Comparison of ENCODE assay signal across 8 cellular contexts in genomic region chr3:48635222-48636021, GRCh38. TPM values are rescaled to one million over a fixed set of nuclear protein-coding genes. Genes with fewer than 3 reads are reported as not detected.
DNase-seq lines count a peak whose midpoint lies in the region; TF ChIP-seq lines count a peak whose summit lies in the region.

TSS of gene SLC26A6 (minus strand) at chr3:48635461. CDS start at chr3:48635393, 68 bp downstream.

- H3K4me1 ChIP-seq in effector memory CD4-positive, alpha-beta T cell (ENCODE audit: control insufficient read depth, insufficient read depth, low read length, poor library complexity, severe bottlenecking) = peaks cover 7% of the 10 kb centered on the region

- no peaks in the 10 kb centered on the region for H3K36me3 ChIP-seq in effector memory CD4-positive, alpha-beta T cell (ENCODE audit: control insufficient read depth, insufficient read depth, low read length)

- peak within 1 kb of the TSS; percentile 59 for H3K27ac ChIP-seq in effector memory CD4-positive, alpha-beta T cell (ENCODE audit: insufficient read depth, low read length, poor library complexity, severe bottlenecking)

- DNase-seq in COLO829 (ENCODE audit: low spot score) = peak; percentile 100
- DNase-seq in GM20000 (ENCODE audit: low spot score) = peak; percentile 100
- peak; percentile 93 for DNase-seq in HT-29 (ENCODE audit: low spot score)
- peak; percentile 84 for DNase-seq in NK-92 treated with Interleukin-12 subunit alpha and Interleukin-12 subunit beta, amount 100 ng/mL, for 24 hours (lab: John Stamatoyannopoulos, UW)
- peak; percentile 98 for DNase-seq in activated CD8-positive, alpha-beta memory T cell treated with anti-CD3 and anti-CD28 coated beads for 24 hours
- DNase-seq in effector memory CD4-positive, alpha-beta T cell = peak; percentile 83 to 91 (median 88)
- peak; percentile 98 for DNase-seq in medulla oblongata (ENCODE audit: extremely low spot score)
- peak; percentile 87 for DNase-seq in stimulated activated CD8-positive, alpha-beta memory T cell treated with anti-CD3 and anti-CD28 coated beads, Interleukin-12 subunit alpha, Interleukin-12 subunit beta, amount 100 ng/mL, for 1 hour (ENCODE audit: low read depth)

- no peaks in the 10 kb centered on the region for H3K9me3 ChIP-seq in effector memory CD4-positive, alpha-beta T cell (ENCODE audit: control insufficient read depth, low read length)

- peak; percentile 58 for TF ChIP-seq CTCF in GM20000 (IDR thresholded peaks at IDR 0.05; ENCODE audit: extremely low read depth, missing control alignments)

- H3K4me3 ChIP-seq in effector memory CD4-positive, alpha-beta T cell (ENCODE audit: insufficient read depth, low read depth, low read length, poor library complexity, severe bottlenecking) = peak within 1 kb of the TSS; percentile 84

- no peaks in the 10 kb centered on the region for H3K27me3 ChIP-seq in effector memory CD4-positive, alpha-beta T cell (replicated peaks; ENCODE audit: control insufficient read depth, insufficient read depth, low read length, poor library complexity, severe bottlenecking)

RNA-seq across cellular contexts. Expression of gene SLC26A6, which starts in this region (rescaled TPM):
- 28.3 and 32.1 TPM in 2 replicates for total RNA-seq in HT-29 (2014; rRNA removed; shearing (Covaris generic))

Comparison
In these comparisons a context has a peak if more than half of its experiments do, and no peak if none do; other contexts are left out.
1. Peak in every context shown above with its lines: DNase-seq, H3K4me3 ChIP-seq and H3K27ac ChIP-seq.